In genomic region chr20:56420940-56421688, GRCh38 we compare ENCODE assay signal across 19 cellular contexts. TPM values are rescaled to one million over a fixed set of nuclear protein-coding genes. Genes with fewer than 3 reads are reported as not detected.
DNase-seq lines count a peak whose midpoint lies in the region; ATAC-seq and TF ChIP-seq lines count a peak whose summit lies in the region.
"Had no signal": no experiment of that assay in that cellular context is flagged by ENCODE, and none has a peak within 500 bp of the region (broad histone marks: within the 10 kb centered on the region; RNA-seq: fewer than 3 reads in every experiment).

No MANE protein-coding gene starts in this region.

- DNase-seq in activated naive CD4-positive, alpha-beta T cell treated with Interleukin-2 at 50 U/mL for 16 hours = no peak
- no peak for DNase-seq in activated CD4-positive, alpha-beta memory T cell treated with anti-CD3 and anti-CD28 coated beads for 36 hours
- DNase-seq in effector memory CD8-positive, alpha-beta T cell = no peak
- DNase-seq in stimulated activated effector memory CD8-positive, alpha-beta T cell treated with anti-CD3 and anti-CD28 coated beads, Interleukin-12 subunit alpha, Interleukin-12 subunit beta, amount 100 ng/mL, for 72 hours (ENCODE audit: low spot score in 2 of 2) = no peak
- no peak for DNase-seq in OCI-M2 (lab: John Stamatoyannopoulos, UW; ENCODE audit: unreplicated experiment)
- DNase-seq in MM.1S = no peak
- DNase-seq: activated CD4-positive, alpha-beta T cell treated with anti-CD3 and anti-CD28 coated beads, Interleukin-2, amount 50 U/mL, for 1 hour; central memory CD4-positive, alpha-beta T cell; DMS53; hippocampal formation; NCI-H2081 treated with DMSO at 0.1 percent for 48 hours; NCI-H524; pancreas; SIG-M5; stimulated activated CD4-positive, alpha-beta T cell treated with anti-CD3 and anti-CD28 coated beads, Interleukin-4, amount 100 ng/mL, for 4 hours; thyroid gland had no signal

- POLR2A ChIA-PET in activated CD4-positive, alpha-beta memory T cell treated with anti-CD3 and anti-CD28 coated beads for 36 hours (lab: Charles Lee) = interaction anchor here (1.2 to 1.3 kb wide), 2 partner anchors 8 to 12 kb away, joined by 4 read pairs; no protein-coding TSS in a partner anchor

- H3K27ac ChIP-seq in MM.1S (ENCODE audit: low read length) = no peak overlapping the region
- H3K27ac ChIP-seq: pancreas, thyroid gland had no signal

- no peak overlapping the region for H3K4me2 ChIP-seq in MM.1S (ENCODE audit: low read depth, low read length)

- ATAC-seq in effector memory CD8-positive, alpha-beta T cell (replicated peaks) = no peak
- ATAC-seq in stimulated activated effector memory CD8-positive, alpha-beta T cell treated with anti-CD3 and anti-CD28 coated beads, Interleukin-12 subunit alpha, Interleukin-12 subunit beta, amount 100 ng/mL, for 72 hours = no peak
- ATAC-seq in GM21381 (IDR thresholded peaks at IDR 0.05; ENCODE audit: unreplicated experiment) = no peak
- ATAC-seq: pancreas had no signal

- H3K27me3 ChIP-seq in MM.1S (replicated peaks; ENCODE audit: insufficient read depth, low read length) = no peaks in the 10 kb centered on the region
- H3K27me3 ChIP-seq: pancreas, thyroid gland had no signal

- H3K9me2 ChIP-seq in MM.1S (replicated peaks; ENCODE audit: insufficient read depth, low read length) = no peaks in the 10 kb centered on the region

- H3K4me3 ChIP-seq in MM.1S (ENCODE audit: low read length) = no peak overlapping the region
- H3K4me3 ChIP-seq: pancreas, thyroid gland had no signal

- H3K27me3 Mint-ChIP-seq in activated naive CD4-positive, alpha-beta T cell treated with anti-CD3 and anti-CD28 coated beads, Interleukin-2, amount 50 U/mL, for 24 hours = no peaks in the 10 kb centered on the region
- H3K27me3 Mint-ChIP-seq in activated CD4-positive, alpha-beta memory T cell treated with anti-CD3 and anti-CD28 coated beads for 36 hours = no peaks in the 10 kb centered on the region
- no peaks in the 10 kb centered on the region for H3K27me3 Mint-ChIP-seq in effector memory CD8-positive, alpha-beta T cell

- H3K4me3 Mint-ChIP-seq in activated naive CD4-positive, alpha-beta T cell treated with anti-CD3 and anti-CD28 coated beads, Interleukin-2, amount 50 U/mL, for 24 hours = peak overlapping the region; percentile 55
- no peak overlapping the region for H3K4me3 Mint-ChIP-seq in activated CD4-positive, alpha-beta memory T cell treated with anti-CD3 and anti-CD28 coated beads for 36 hours
- H3K4me3 Mint-ChIP-seq in effector memory CD8-positive, alpha-beta T cell = peak overlapping the region; percentile 29 to 41
- peak overlapping the region; percentile 34 for H3K4me3 Mint-ChIP-seq in stimulated activated effector memory CD8-positive, alpha-beta T cell treated with anti-CD3 and anti-CD28 coated beads, Interleukin-12 subunit alpha, Interleukin-12 subunit beta, amount 100 ng/mL, for 72 hours
- H3K4me3 Mint-ChIP-seq: B cell had no signal

- H4K20me1 ChIP-seq in MM.1S (ENCODE audit: insufficient read depth, low read length) = no peaks in the 10 kb centered on the region

- no peak overlapping the region for H3K9ac ChIP-seq in MM.1S (ENCODE audit: low read length)

- H3K4me1 ChIP-seq in MM.1S (ENCODE audit: low read length) = no peaks in the 10 kb centered on the region
- H3K4me1 ChIP-seq: pancreas, thyroid gland had no signal

- H3F3A ChIP-seq in MM.1S (ENCODE audit: insufficient read depth, low read length) = no peaks in the 10 kb centered on the region

- peaks cover 68% of the 10 kb centered on the region for H3K4me1 Mint-ChIP-seq in activated naive CD4-positive, alpha-beta T cell treated with anti-CD3 and anti-CD28 coated beads, Interleukin-2, amount 50 U/mL, for 24 hours
- H3K4me1 Mint-ChIP-seq in activated CD4-positive, alpha-beta memory T cell treated with anti-CD3 and anti-CD28 coated beads for 36 hours (ENCODE audit: low read depth) = peaks cover 82% of the 10 kb centered on the region
- peaks cover 30 to 40% of the 10 kb centered on the region in 2 donors for H3K4me1 Mint-ChIP-seq in effector memory CD8-positive, alpha-beta T cell (ENCODE audit: low read depth in 2 of 2)
- peaks cover 58% of the 10 kb centered on the region for H3K4me1 Mint-ChIP-seq in stimulated activated effector memory CD8-positive, alpha-beta T cell treated with anti-CD3 and anti-CD28 coated beads, Interleukin-12 subunit alpha, Interleukin-12 subunit beta, amount 100 ng/mL, for 72 hours

- H3K79me2 ChIP-seq in MM.1S (ENCODE audit: low read length) = no peaks in the 10 kb centered on the region

- H2AFZ ChIP-seq in MM.1S (ENCODE audit: low read length) = no peak overlapping the region

- H3K36me3 Mint-ChIP-seq in activated naive CD4-positive, alpha-beta T cell treated with anti-CD3 and anti-CD28 coated beads, Interleukin-2, amount 50 U/mL, for 24 hours = peaks cover 2% of the 10 kb centered on the region
- peaks cover 9% of the 10 kb centered on the region for H3K36me3 Mint-ChIP-seq in activated CD4-positive, alpha-beta memory T cell treated with anti-CD3 and anti-CD28 coated beads for 36 hours
- peaks cover 6% of the 10 kb centered on the region for H3K36me3 Mint-ChIP-seq in effector memory CD8-positive, alpha-beta T cell (ENCODE audit: insufficient read depth)
- H3K36me3 Mint-ChIP-seq in stimulated activated effector memory CD8-positive, alpha-beta T cell treated with anti-CD3 and anti-CD28 coated beads, Interleukin-12 subunit alpha, Interleukin-12 subunit beta, amount 100 ng/mL, for 72 hours = peaks cover 25% of the 10 kb centered on the region

- H3K9me3 Mint-ChIP-seq in activated naive CD4-positive, alpha-beta T cell treated with anti-CD3 and anti-CD28 coated beads, Interleukin-2, amount 50 U/mL, for 24 hours = no peaks in the 10 kb centered on the region
- no peaks in the 10 kb centered on the region for H3K9me3 Mint-ChIP-seq in activated CD4-positive, alpha-beta memory T cell treated with anti-CD3 and anti-CD28 coated beads for 36 hours
- H3K9me3 Mint-ChIP-seq in effector memory CD8-positive, alpha-beta T cell = no peaks in the 10 kb centered on the region
- H3K9me3 Mint-ChIP-seq in stimulated activated effector memory CD8-positive, alpha-beta T cell treated with anti-CD3 and anti-CD28 coated beads, Interleukin-12 subunit alpha, Interleukin-12 subunit beta, amount 100 ng/mL, for 72 hours = no peaks in the 10 kb centered on the region

- CTCF ChIA-PET in activated CD4-positive, alpha-beta memory T cell treated with anti-CD3 and anti-CD28 coated beads for 36 hours (lab: Charles Lee) = interaction anchor here (1.1 to 1.4 kb wide), 2 partner anchors 9 to 21 kb away, joined by 4 read pairs; no protein-coding TSS in a partner anchor

- intact Hi-C loops in activated CD4-positive, alpha-beta memory T cell treated with anti-CD3 and anti-CD28 coated beads for 36 hours (cut with micrococcal nuclease) = no loop called here

- no peak for TF ChIP-seq CTCF in MM.1S (IDR thresholded peaks at IDR 0.05; ENCODE audit: low read length)

- no peaks in the 10 kb centered on the region for H3K9me3 ChIP-seq in MM.1S (replicated peaks; ENCODE audit: insufficient read depth, low read length)
- H3K9me3 ChIP-seq: pancreas, thyroid gland had no signal

- H3K36me3 ChIP-seq in MM.1S (replicated peaks; ENCODE audit: insufficient read depth, low read length) = no peaks in the 10 kb centered on the region
- H3K36me3 ChIP-seq: thyroid gland had no signal

- peak overlapping the region; percentile 82 for H3K27ac Mint-ChIP-seq in activated naive CD4-positive, alpha-beta T cell treated with anti-CD3 and anti-CD28 coated beads, Interleukin-2, amount 50 U/mL, for 24 hours
- H3K27ac Mint-ChIP-seq in activated CD4-positive, alpha-beta memory T cell treated with anti-CD3 and anti-CD28 coated beads for 36 hours = peak overlapping the region; percentile 91
- H3K27ac Mint-ChIP-seq in effector memory CD8-positive, alpha-beta T cell = peak overlapping the region in 1 of 2 donors; percentile 38
- peak overlapping the region; percentile 94 for H3K27ac Mint-ChIP-seq in stimulated activated effector memory CD8-positive, alpha-beta T cell treated with anti-CD3 and anti-CD28 coated beads, Interleukin-12 subunit alpha, Interleukin-12 subunit beta, amount 100 ng/mL, for 72 hours
- H3K27ac Mint-ChIP-seq: B cell had no signal

RNA-seq across cellular contexts. Expression of gene CASS4, which starts 9.1 kb away (rescaled TPM):
- 1 to 10 TPM; 7.8 to 8.6 TPM for total RNA-seq in activated CD4-positive, alpha-beta memory T cell treated with anti-CD3 and anti-CD28 coated beads for 36 hours

RNA-seq across cellular contexts. Expression of gene CSTF1, which starts 28.7 kb away (rescaled TPM):
- 10 to 100 TPM; 53.9 to 56.6 TPM for total RNA-seq in activated CD4-positive, alpha-beta memory T cell treated with anti-CD3 and anti-CD28 coated beads for 36 hours

RNA-seq across cellular contexts. Expression of gene AURKA, which starts 29.1 kb away (rescaled TPM):
- total RNA-seq in activated CD4-positive, alpha-beta memory T cell treated with anti-CD3 and anti-CD28 coated beads for 36 hours = 100 to 1,000 TPM in 1 of 2 experiments, 10 to 100 TPM in 1; 99.7 to 101 TPM

RNA-seq across cellular contexts. Expression of gene RTF2, which starts 47.3 kb away (rescaled TPM):
- total RNA-seq in activated CD4-positive, alpha-beta memory T cell treated with anti-CD3 and anti-CD28 coated beads for 36 hours = 10 to 100 TPM; 81.8 to 83.1 TPM
